In genomic region chr16:83833921-83834320, GRCh38 we compare ENCODE assay signal across 9 cellular contexts.
"Had no signal": no experiment of that assay in that cellular context is flagged by ENCODE, and none has a peak within 500 bp of the region (broad histone marks: within the 10 kb centered on the region; RNA-seq: fewer than 3 reads in every experiment).

No MANE protein-coding gene starts in this region.

- DNase-seq: GM23248, GOT3, H9, HCEC 1CT, IMR-90, Karpas-422, KBM-7 had no signal

- H3K9ac ChIP-seq: GM23248, KMS-11 had no signal

- FAIRE-seq: H54 had no signal

- H3K4me3 Mint-ChIP-seq: H9 had no signal

- H2AFZ ChIP-seq: GM23248 had no signal

- H3K4me2 ChIP-seq: KMS-11 had no signal

- H3K4me3 ChIP-seq: GM23248 had no signal

- H3K27ac ChIP-seq: GM23248, KMS-11 had no signal
